ENCODE assay signal across 8 cellular contexts in the genomic region with DNA sequence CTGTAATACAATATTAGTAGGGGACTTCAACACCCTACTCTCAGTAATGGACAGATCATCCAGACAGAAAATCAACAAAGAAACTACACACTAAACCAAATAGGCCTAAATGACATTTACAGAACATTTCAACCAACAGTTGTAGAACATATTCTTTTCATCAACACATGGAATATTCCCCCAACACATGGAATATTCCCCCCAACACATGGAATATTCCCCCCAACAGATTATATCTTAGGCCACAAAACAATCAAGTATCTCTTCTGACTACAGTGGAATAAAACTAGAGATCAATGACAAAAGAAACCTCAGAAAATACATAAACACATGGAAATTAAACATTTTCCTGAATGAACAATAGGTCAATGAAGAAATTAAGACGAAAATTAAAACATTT.
"Had no signal": no experiment of that assay in that cellular context is flagged by ENCODE, and none has a peak within 500 bp of the region (broad histone marks: within the 10 kb centered on the region; RNA-seq: fewer than 3 reads in every experiment).

No MANE protein-coding gene starts in this region.

- ATAC-seq: GM12878 had no signal

- H3K4me3 ChIP-seq: GM12878 had no signal

- DNase-seq: GDM1, GF-D8 had no signal

- FAIRE-seq: G401.6, GM12878, GM12891, GM12892, GM18507, GM19239 had no signal
